Comparison of ENCODE assay signal across 8 cellular contexts in the genomic region with DNA sequence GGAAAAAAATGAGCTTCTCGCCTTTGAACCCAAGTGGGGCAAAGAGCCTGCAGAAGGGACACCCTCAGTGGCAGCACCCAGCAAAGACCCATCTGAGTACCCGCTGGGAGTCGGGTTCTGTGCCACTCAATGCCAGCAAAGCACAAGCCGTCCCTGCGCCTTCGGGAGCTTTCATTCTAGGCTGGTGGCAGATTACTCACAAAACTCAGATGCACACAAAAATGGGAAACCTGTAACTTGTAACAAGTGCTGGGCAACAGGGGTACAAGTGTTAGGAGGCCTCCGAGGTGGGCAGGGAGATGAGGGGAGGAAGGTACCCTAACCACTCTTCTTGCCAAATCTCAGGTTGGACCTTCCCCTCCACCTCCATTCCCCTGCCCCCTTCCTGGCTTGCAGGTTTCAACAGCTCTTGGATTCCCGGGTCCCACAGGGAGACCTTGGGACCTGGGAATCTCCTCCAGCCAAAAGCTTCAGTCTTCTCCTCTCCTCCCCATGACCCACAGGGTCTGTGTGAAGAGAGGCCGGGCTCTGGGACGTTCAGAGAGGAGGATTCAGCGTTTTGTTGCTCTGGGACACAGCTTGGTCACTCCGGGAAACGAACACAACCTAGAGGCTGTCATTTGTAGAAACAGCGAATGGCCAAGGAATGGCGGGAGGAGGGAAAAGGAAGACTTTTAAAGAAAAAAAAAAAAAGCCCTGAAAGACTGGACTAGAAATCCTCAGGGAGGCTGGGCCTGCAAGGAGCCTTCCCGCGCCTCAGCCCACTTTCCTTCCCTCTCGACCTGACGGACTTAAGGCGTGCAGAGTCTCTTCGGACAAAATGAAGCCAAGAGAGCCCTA.
DNase-seq lines count a peak whose midpoint lies in the region; ATAC-seq, FAIRE-seq and TF ChIP-seq lines count a peak whose summit lies in the region.

No MANE protein-coding gene starts in this region.

- peaks cover 3% of the 10 kb centered on the region; the same call in 1 of the 2 replicates for H3K36me3 ChIP-seq in iPS-20b (ENCODE audit: insufficient read depth, low read depth, low read length)

- no peaks in the 10 kb centered on the region for H3K36me3 Mint-ChIP-seq in activated naive CD8-positive, alpha-beta T cell treated with anti-CD3 and anti-CD28 coated beads, Interleukin-2, amount 50 U/mL, for 24 hours (ENCODE audit: low read depth)
- H3K36me3 Mint-ChIP-seq in stimulated activated effector memory CD8-positive, alpha-beta T cell treated with anti-CD3 and anti-CD28 coated beads, Interleukin-12 subunit alpha, Interleukin-12 subunit beta, amount 100 ng/mL, for 72 hours: peaks cover 24% of the 10 kb centered on the region

- H3K27ac ChIP-seq in HL-60 (replicated peaks) (peak overlapping the region; percentile 63), iPS-20b (ENCODE audit: low read length) (peak overlapping the region; percentile 68)

- DNase-seq in AG08396 (ENCODE audit: low spot score) (peak; percentile 46), HL-60 (ENCODE audit: low read depth in 1 of 2, low spot score in 1 of 2) (no peak), urothelium cell line (ENCODE audit: low spot score) (no peak), GM13977 (ENCODE audit: low spot score) (no peak)
- no peak for DNase-seq in activated naive CD8-positive, alpha-beta T cell treated with anti-CD3 and anti-CD28 coated beads, Interleukin-2, amount 50 U/mL, for 24 hours
- no peak for DNase-seq in stimulated activated effector memory CD8-positive, alpha-beta T cell treated with anti-CD3 and anti-CD28 coated beads, Interleukin-12 subunit alpha, Interleukin-12 subunit beta, amount 100 ng/mL, for 72 hours (ENCODE audit: low spot score in 2 of 2)

- peak overlapping the region; percentile 85 for H3K4me3 Mint-ChIP-seq in activated naive CD8-positive, alpha-beta T cell treated with anti-CD3 and anti-CD28 coated beads, Interleukin-2, amount 50 U/mL, for 24 hours
- H3K4me3 Mint-ChIP-seq in stimulated activated effector memory CD8-positive, alpha-beta T cell treated with anti-CD3 and anti-CD28 coated beads, Interleukin-12 subunit alpha, Interleukin-12 subunit beta, amount 100 ng/mL, for 72 hours: peak overlapping the region; percentile 78

- no peak for FAIRE-seq in urothelium cell line (lab: Jason Lieb, UNC)

- peak overlapping the region; percentile 91 for H3K9ac ChIP-seq in iPS-20b (ENCODE audit: low read depth, low read length)

- TF ChIP-seq CTCF in HL-60 (IDR thresholded peaks at IDR 0.05; ENCODE audit: insufficient read depth, low read length): no peak
- no peak for TF ChIP-seq CTCF in GM13977 (IDR thresholded peaks at IDR 0.05; ENCODE audit: extremely low read depth, insufficient read depth, missing control alignments)

- H3K4me1 Mint-ChIP-seq in activated naive CD8-positive, alpha-beta T cell treated with anti-CD3 and anti-CD28 coated beads, Interleukin-2, amount 50 U/mL, for 24 hours: peaks cover 34% of the 10 kb centered on the region
- peaks cover 18% of the 10 kb centered on the region for H3K4me1 Mint-ChIP-seq in stimulated activated effector memory CD8-positive, alpha-beta T cell treated with anti-CD3 and anti-CD28 coated beads, Interleukin-12 subunit alpha, Interleukin-12 subunit beta, amount 100 ng/mL, for 72 hours

- H3K9me3 Mint-ChIP-seq in activated naive CD8-positive, alpha-beta T cell treated with anti-CD3 and anti-CD28 coated beads, Interleukin-2, amount 50 U/mL, for 24 hours: no peaks in the 10 kb centered on the region
- H3K9me3 Mint-ChIP-seq in stimulated activated effector memory CD8-positive, alpha-beta T cell treated with anti-CD3 and anti-CD28 coated beads, Interleukin-12 subunit alpha, Interleukin-12 subunit beta, amount 100 ng/mL, for 72 hours: no peaks in the 10 kb centered on the region

- H3K4me3 ChIP-seq in HL-60 (replicated peaks; ENCODE audit: insufficient read depth, low read length) (peak overlapping the region; percentile 62), iPS-20b (ENCODE audit: low read length) (peak overlapping the region; percentile 84)

- no peaks in the 10 kb centered on the region for H3K27me3 Mint-ChIP-seq in activated naive CD8-positive, alpha-beta T cell treated with anti-CD3 and anti-CD28 coated beads, Interleukin-2, amount 50 U/mL, for 24 hours

- no peaks in the 10 kb centered on the region for H3K9me3 ChIP-seq in iPS-20b (ENCODE audit: insufficient read depth, low read depth, low read length)

- H3K27me3 ChIP-seq in HL-60 (ENCODE audit: insufficient read depth, poor library complexity, severe bottlenecking): no peaks in the 10 kb centered on the region
- no peaks in the 10 kb centered on the region for H3K27me3 ChIP-seq in iPS-20b (ENCODE audit: insufficient read depth, low read length)

- ATAC-seq in activated naive CD8-positive, alpha-beta T cell treated with anti-CD3 and anti-CD28 coated beads, Interleukin-2, amount 50 U/mL, for 24 hours: no peak
- ATAC-seq in stimulated activated effector memory CD8-positive, alpha-beta T cell treated with anti-CD3 and anti-CD28 coated beads, Interleukin-12 subunit alpha, Interleukin-12 subunit beta, amount 100 ng/mL, for 72 hours: no peak
- no peak for ATAC-seq in GM19463 (IDR thresholded peaks at IDR 0.05; ENCODE audit: unreplicated experiment)

- H3K4me1 ChIP-seq in iPS-20b (ENCODE audit: insufficient read depth, low read length): peaks cover 21% of the 10 kb centered on the region

- peak overlapping the region; percentile 65 for H3K27ac Mint-ChIP-seq in activated naive CD8-positive, alpha-beta T cell treated with anti-CD3 and anti-CD28 coated beads, Interleukin-2, amount 50 U/mL, for 24 hours
- peak overlapping the region; percentile 74 for H3K27ac Mint-ChIP-seq in stimulated activated effector memory CD8-positive, alpha-beta T cell treated with anti-CD3 and anti-CD28 coated beads, Interleukin-12 subunit alpha, Interleukin-12 subunit beta, amount 100 ng/mL, for 72 hours

- in situ Hi-C loops in GM13977 (cut with MboI; ENCODE audit: low pct_unique_long_range_greater_than_20kb, low sequenced_read_pairs, unreplicated experiment): no loop called here
